ENCODE assay signal across 1 cellular context in the genomic region with DNA sequence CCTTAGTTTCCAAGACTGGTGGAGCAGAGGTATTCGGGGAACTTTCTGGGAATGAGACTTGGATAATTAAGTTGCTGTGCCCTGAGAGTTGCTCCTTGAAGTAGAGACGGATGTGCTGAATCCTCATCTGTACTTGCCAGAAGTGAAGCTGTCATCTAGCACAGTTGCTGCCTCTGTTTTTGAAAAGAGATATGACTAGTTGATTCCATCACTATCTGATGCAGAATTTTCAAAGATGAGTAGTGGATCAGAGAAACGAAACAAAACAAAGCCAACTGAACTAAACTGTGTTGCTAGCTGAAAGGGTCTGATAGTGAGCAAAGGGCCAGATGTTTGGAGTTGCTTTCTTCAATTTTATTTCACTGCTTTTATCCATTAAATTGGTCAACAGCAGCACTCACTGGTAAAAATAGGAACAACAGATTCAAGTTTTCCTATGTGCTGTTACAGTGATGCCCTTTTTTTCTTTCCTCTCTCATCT.
TF ChIP-seq lines count a peak whose summit lies in the region.

No MANE protein-coding gene starts in this region.

TF ChIP-seq in K562, 482 proteins besides CTCF, POLR2A, EP300 and RAD21 (continued from another document):
- TF ChIP-seq, protein P1, sequence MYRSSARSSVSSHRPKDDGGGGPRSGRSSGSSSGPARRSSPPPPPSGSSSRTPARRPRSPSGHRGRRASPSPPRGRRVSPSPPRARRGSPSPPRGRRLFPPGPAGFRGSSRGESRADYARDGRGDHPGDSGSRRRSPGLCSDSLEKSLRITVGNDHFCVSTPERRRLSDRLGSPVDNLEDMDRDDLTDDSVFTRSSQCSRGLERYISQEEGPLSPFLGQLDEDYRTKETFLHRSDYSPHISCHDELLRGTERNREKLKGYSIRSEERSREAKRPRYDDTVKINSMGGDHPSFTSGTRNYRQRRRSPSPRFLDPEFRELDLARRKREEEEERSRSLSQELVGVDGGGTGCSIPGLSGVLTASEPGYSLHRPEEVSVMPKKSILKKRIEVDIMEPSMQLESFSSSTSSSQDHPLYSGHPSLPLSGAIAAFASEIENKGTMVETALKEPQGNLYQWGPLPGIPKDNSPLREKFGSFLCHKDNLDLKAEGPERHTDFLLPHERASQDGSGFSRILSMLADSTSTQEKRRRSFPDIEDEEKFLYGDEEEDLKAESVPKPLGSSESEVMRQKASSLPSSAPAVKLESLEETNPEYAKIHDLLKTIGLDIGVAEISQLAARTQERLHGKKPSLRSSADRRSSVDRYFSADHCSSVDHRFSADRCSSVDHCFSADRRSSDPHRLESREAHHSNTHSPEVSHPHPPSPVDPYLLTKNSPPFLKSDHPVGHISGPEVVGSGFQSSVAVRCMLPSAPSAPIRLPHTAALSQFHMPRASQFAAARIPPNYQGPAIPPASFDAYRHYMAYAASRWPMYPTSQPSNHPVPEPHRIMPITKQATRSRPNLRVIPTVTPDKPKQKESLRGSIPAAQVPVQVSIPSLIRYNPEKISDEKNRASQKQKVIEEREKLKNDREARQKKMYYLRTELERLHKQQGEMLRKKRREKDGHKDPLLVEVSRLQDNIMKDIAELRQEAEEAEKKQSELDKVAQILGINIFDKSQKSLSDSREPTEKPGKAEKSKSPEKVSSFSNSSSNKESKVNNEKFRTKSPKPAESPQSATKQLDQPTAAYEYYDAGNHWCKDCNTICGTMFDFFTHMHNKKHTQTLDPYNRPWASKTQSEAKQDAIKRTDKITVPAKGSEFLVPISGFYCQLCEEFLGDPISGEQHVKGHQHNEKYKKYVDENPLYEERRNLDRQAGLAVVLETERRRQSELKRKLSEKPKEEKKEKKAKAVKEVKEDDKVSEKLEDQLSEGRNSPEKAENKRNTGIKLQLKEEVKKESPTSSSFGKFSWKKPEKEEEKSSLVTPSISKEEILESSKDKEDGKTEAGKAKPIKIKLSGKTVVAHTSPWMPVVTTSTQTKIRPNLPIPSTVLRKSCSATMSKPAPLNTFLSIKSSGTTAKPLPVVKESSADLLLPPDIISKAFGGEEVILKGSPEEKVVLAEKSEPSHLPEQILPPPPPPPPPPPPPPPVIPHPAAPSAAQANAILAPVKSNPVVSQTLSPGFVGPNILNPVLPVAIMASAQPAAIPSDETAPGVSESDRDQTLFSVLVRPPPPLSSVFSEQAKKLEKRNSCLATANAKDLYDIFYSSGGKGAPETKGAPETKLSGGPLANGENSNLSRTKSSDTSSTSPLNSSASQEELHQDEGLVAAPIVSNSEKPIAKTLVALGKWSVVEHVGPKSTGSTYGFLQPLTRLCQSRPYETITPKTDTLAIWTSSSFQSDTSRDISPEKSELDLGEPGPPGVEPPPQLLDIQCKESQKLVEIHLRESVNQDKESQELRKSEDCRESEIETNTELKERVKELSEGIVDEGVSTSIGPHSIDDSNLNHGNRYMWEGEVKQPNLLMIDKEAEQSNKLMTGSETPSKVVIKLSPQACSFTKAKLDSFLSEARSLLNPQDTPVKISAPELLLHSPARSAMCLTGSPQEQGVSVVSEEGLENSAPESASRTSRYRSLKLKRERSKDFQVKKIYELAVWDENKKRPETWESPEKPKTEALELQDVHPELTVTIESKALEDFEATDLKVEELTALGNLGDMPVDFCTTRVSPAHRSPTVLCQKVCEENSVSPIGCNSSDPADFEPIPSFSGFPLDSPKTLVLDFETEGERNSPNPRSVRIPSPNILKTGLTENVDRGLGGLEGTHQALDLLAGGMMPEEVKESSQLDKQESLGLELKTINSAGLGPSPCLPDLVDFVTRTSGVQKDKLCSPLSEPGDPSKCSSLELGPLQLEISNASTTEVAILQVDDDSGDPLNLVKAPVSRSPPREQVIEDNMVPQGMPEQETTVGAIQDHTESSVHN (IDR thresholded peaks at IDR 0.05; ENCODE audit: borderline replicate concordance in 1 of 2, low read depth in 1 of 2) = peak in 1 of 2 experiments; percentile 55; a peak in 1 of 4 replicates
- TF ChIP-seq BCL6 (CRISPR knock-in tag; IDR thresholded peaks at IDR 0.05) (no peak), RBM22 (IDR thresholded peaks at IDR 0.05; ENCODE audit: low read depth, low read length, poor library complexity, severe bottlenecking) (no peak), E2F3 (CRISPR knock-in tag; IDR thresholded peaks at IDR 0.05) (no peak), ZNF408 (CRISPR knock-in tag; IDR thresholded peaks at IDR 0.05; ENCODE audit: low read depth) (no peak), HDAC8 (tag; IDR thresholded peaks at IDR 0.05) (no peak), NR2C2 (CRISPR knock-in tag; IDR thresholded peaks at IDR 0.05) (no peak), NR2C2 (tag; IDR thresholded peaks at IDR 0.05) (no peak), NELFE (IDR thresholded peaks at IDR 0.05; ENCODE audit: insufficient read depth, insufficient read length) (no peak), ZNF583 (CRISPR knock-in tag; IDR thresholded peaks at IDR 0.05) (no peak), DDX20 (tag; IDR thresholded peaks at IDR 0.05; ENCODE audit: low read depth) (no peak), SMARCA4 (IDR thresholded peaks at IDR 0.05) (peak; percentile 99)
- TF ChIP-seq, protein P2, sequence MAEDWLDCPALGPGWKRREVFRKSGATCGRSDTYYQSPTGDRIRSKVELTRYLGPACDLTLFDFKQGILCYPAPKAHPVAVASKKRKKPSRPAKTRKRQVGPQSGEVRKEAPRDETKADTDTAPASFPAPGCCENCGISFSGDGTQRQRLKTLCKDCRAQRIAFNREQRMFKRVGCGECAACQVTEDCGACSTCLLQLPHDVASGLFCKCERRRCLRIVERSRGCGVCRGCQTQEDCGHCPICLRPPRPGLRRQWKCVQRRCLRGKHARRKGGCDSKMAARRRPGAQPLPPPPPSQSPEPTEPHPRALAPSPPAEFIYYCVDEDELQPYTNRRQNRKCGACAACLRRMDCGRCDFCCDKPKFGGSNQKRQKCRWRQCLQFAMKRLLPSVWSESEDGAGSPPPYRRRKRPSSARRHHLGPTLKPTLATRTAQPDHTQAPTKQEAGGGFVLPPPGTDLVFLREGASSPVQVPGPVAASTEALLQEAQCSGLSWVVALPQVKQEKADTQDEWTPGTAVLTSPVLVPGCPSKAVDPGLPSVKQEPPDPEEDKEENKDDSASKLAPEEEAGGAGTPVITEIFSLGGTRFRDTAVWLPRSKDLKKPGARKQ (CRISPR knock-in tag; IDR thresholded peaks at IDR 0.05) = no peak
- TF ChIP-seq, protein P3, sequence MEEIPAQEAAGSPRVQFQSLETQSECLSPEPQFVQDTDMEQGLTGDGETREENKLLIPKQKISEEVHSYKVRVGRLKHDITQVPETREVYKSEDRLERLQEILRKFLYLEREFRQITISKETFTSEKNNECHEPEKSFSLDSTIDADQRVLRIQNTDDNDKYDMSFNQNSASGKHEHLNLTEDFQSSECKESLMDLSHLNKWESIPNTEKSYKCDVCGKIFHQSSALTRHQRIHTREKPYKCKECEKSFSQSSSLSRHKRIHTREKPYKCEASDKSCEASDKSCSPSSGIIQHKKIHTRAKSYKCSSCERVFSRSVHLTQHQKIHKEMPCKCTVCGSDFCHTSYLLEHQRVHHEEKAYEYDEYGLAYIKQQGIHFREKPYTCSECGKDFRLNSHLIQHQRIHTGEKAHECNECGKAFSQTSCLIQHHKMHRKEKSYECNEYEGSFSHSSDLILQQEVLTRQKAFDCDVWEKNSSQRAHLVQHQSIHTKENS (CRISPR knock-in tag; IDR thresholded peaks at IDR 0.05) = no peak
- TF ChIP-seq, protein P4, sequence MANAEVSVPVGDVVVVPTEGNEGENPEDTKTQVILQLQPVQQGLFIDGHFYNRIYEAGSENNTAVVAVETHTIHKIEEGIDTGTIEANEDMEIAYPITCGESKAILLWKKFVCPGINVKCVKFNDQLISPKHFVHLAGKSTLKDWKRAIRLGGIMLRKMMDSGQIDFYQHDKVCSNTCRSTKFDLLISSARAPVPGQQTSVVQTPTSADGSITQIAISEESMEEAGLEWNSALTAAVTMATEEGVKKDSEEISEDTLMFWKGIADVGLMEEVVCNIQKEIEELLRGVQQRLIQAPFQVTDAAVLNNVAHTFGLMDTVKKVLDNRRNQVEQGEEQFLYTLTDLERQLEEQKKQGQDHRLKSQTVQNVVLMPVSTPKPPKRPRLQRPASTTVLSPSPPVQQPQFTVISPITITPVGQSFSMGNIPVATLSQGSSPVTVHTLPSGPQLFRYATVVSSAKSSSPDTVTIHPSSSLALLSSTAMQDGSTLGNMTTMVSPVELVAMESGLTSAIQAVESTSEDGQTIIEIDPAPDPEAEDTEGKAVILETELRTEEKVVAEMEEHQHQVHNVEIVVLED (CRISPR knock-in tag; IDR thresholded peaks at IDR 0.05) = no peak
